In the genomic region with DNA sequence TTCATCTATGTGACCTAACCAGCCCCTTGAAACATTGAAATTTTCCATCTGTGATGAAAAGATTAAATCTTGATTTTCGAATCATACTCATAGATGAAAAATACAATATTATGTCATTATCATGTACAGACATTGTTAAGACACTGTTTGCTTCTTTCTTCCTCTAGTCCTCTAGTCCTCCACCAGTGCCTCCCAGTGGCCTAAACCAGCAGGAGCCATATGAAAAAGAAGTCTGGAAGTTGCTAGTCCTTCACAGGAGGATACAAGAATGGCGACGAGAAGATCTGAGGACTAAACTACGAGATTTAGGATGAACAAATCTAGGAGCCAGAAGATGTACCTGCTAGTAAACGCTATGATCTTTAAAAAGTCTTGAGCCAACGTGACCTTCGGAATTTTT, we compare ENCODE assay signal across 20 cellular contexts.
A peak's percentile ranks its signal among the peaks of the same experiment; 100 is the strongest.
DNase-seq lines count a peak whose midpoint lies in the region; ATAC-seq, FAIRE-seq and TF ChIP-seq lines count a peak whose summit lies in the region.
"Had no signal": no experiment of that assay in that cellular context is flagged by ENCODE, and none has a peak within 500 bp of the region (broad histone marks: within the 10 kb centered on the region; RNA-seq: fewer than 3 reads in every experiment).

No MANE protein-coding gene starts in this region.

- ATAC-seq in GM18519 (IDR thresholded peaks at IDR 0.05; ENCODE audit: low FRiP score, unreplicated experiment), result no peak
- ATAC-seq: activated T-cell treated with anti-CD3 and anti-CD28 coated beads, Interleukin-2, amount 50 U/mL, for 4 hours; naive thymus-derived CD8-positive, alpha-beta T cell had no signal

- FAIRE-seq in bronchial epithelial cell (lab: Jason Lieb, UNC), result no peak
- FAIRE-seq: frontal cortex, TTC549 had no signal

- no peaks in the 10 kb centered on the region for H3K36me3 ChIP-seq in bronchial epithelial cell (ENCODE audit: control insufficient read depth, insufficient read depth, low read length)
- no peaks in the 10 kb centered on the region for H3K36me3 ChIP-seq in kidney epithelial cell (ENCODE audit: control insufficient read depth, insufficient read depth, low read length)
- H3K36me3 ChIP-seq: thyroid gland had no signal

- TF ChIP-seq CTCF in C4-2B (conservative IDR thresholded peaks at IDR 0.05) (peak; percentile 28), HFF-Myc (IDR thresholded peaks at IDR 0.05; ENCODE audit: low read depth, low read length, missing control alignments) (peak; percentile 8), bronchial epithelial cell (IDR thresholded peaks at IDR 0.05; ENCODE audit: insufficient read depth, low read length, severe bottlenecking) (peak; percentile 25), kidney epithelial cell (IDR thresholded peaks at IDR 0.05; ENCODE audit: insufficient read depth, low read length, poor library complexity, severe bottlenecking) (peak; percentile 5)

- H3K27ac ChIP-seq in C4-2B, result no peak overlapping the region
- H3K27ac ChIP-seq in substantia nigra (ENCODE audit: low read depth, low read length, poor library complexity, severe bottlenecking), result no peak overlapping the region
- H3K27ac ChIP-seq: thyroid gland had no signal

- no peak for DNase-seq in HFF-Myc (ENCODE audit: extremely low read depth, low read depth)
- peak; percentile 34 for DNase-seq in bronchial epithelial cell (ENCODE audit: low read depth)
- no peak for DNase-seq in kidney epithelial cell (ENCODE audit: low read depth)
- no peak for DNase-seq in substantia nigra (lab: John Stamatoyannopoulos, UW)
- no peak for DNase-seq in T-helper 2 cell
- DNase-seq: activated naive CD8-positive, alpha-beta T cell treated with anti-CD3 and anti-CD28 coated beads for 36 hours; activated T-cell treated with anti-CD3 and anti-CD28 coated beads, Interleukin-2, amount 50 U/mL, for 4 hours; caudate nucleus; CD4-positive, CD25-positive, alpha-beta regulatory T cell; effector CD8-positive, alpha-beta T cell; naive thymus-derived CD8-positive, alpha-beta T cell; NCI-H1694; NCI-H510A; posterior cingulate gyrus; thyroid gland had no signal

- H3K27me3 ChIP-seq in bronchial epithelial cell (ENCODE audit: control insufficient read depth, insufficient read depth, low read length), result no peaks in the 10 kb centered on the region
- H3K27me3 ChIP-seq in kidney epithelial cell (ENCODE audit: control insufficient read depth, insufficient read depth, low read length), result no peaks in the 10 kb centered on the region
- H3K27me3 ChIP-seq: thyroid gland had no signal

- H3K4me3 ChIP-seq in HFF-Myc (replicated peaks; ENCODE audit: low read depth, low read length) (no peak overlapping the region), bronchial epithelial cell (ENCODE audit: low read depth, low read length) (no peak overlapping the region), kidney epithelial cell (ENCODE audit: low read depth, low read length) (no peak overlapping the region)
- H3K4me3 ChIP-seq: smooth muscle cell, thyroid gland had no signal
